Comparison of ENCODE assay signal across 15 cellular contexts in genomic region chr5:179385892-179386291, GRCh38. TPM values are rescaled to one million over a fixed set of nuclear protein-coding genes. Genes with fewer than 3 reads are reported as not detected.
"Had no signal": no experiment of that assay in that cellular context is flagged by ENCODE, and none has a peak within 500 bp of the region (broad histone marks: within the 10 kb centered on the region; RNA-seq: fewer than 3 reads in every experiment).

No MANE protein-coding gene starts in this region.

- H3K27me3 ChIP-seq: uterus had no signal

- DNase-seq: activated CD4-positive, alpha-beta T cell treated with anti-CD3 and anti-CD28 coated beads, Interleukin-2, amount 10 ng/mL, durations not matched to agents 24 days and 14 days; activated CD4-positive, CD25-positive, alpha-beta regulatory T cell; activated CD8-positive, alpha-beta memory T cell treated with anti-CD3 and anti-CD28 coated beads, Interleukin-2, amount 50 U/mL, for 4 hours; activated CD8-positive, alpha-beta T cell treated with anti-CD3 and anti-CD28 coated beads, Interleukin-2, amount 10 ng/mL, durations not matched to agents 7 days and 5 days; activated naive CD4-positive, alpha-beta T cell treated with anti-CD3 and anti-CD28 coated beads for 36 hours; activated naive CD8-positive, alpha-beta T cell treated with anti-CD3 and anti-CD28 coated beads, Interleukin-2, amount 50 U/mL, for 24 hours; foreskin fibroblast; glutamatergic neuron; T-helper 17 cell; uterus had no signal

- ATAC-seq: activated CD8-positive, alpha-beta T cell treated with anti-CD3 and anti-CD28 coated beads, Interleukin-2, amount 10 ng/mL, durations not matched to agents 7 days and 5 days; activated naive CD8-positive, alpha-beta T cell treated with anti-CD3 and anti-CD28 coated beads, Interleukin-2, amount 50 U/mL, for 24 hours; stimulated activated effector memory CD8-positive, alpha-beta T cell treated with anti-CD3 and anti-CD28 coated beads, Interleukin-12 subunit alpha, Interleukin-12 subunit beta, amount 100 ng/mL, for 72 hours; T-helper 17 cell had no signal

- H3K4me3 ChIP-seq: thoracic aorta, uterus had no signal

- FAIRE-seq: endometrium had no signal

- H3K36me3 ChIP-seq: thoracic aorta, uterus had no signal

RNA-seq across cellular contexts. Expression of gene ADAMTS2, which starts 40.6 kb away (rescaled TPM):
- total RNA-seq: activated CD4-positive, alpha-beta T cell treated with anti-CD3 and anti-CD28 coated beads, Interleukin-2, amount 10 ng/mL, durations not matched to agents 24 days and 14 days; activated CD8-positive, alpha-beta T cell treated with anti-CD3 and anti-CD28 coated beads, Interleukin-2, amount 10 ng/mL, durations not matched to agents 7 days and 5 days; activated naive CD4-positive, alpha-beta T cell treated with anti-CD3 and anti-CD28 coated beads for 36 hours; activated T-helper 1 cell treated with anti-CD3 and anti-CD28 coated beads, Interleukin-12 subunit alpha, Interleukin-12 subunit beta, Interleukin-2, Interleukin-4 antibody, amounts not matched to agents 30 ng/mL and 10 ng/mL and 1 ng/mL, durations not matched to agents 14 hours and 24 hours and 36 hours; pulmonary artery endothelial cell; T-helper 17 cell had no signal
